Comparison of ENCODE assay signal across 33 cellular contexts in the genomic region with DNA sequence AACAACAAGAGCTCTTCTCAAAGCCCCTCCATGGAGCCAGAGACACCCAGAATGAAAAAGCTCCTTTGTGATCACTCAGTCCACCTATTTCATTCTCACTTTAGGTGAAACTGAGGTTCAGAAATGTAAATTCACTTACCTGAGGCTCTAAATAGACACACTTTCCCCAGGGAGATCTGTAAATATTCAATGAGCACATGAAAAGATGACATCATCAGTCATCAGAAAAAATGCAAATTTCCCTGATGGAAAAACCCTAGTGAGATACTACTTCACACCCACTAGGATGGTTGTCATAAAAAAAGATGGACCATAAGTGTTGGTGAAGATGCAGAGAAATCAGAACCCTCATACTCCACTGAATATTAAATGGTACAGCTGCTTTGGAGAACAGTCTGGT.
"Had no signal": no experiment of that assay in that cellular context is flagged by ENCODE, and none has a peak within 500 bp of the region (broad histone marks: within the 10 kb centered on the region; RNA-seq: fewer than 3 reads in every experiment).

No MANE protein-coding gene starts in this region.

- H3K27ac ChIP-seq: adrenal gland, body of pancreas, brain microvascular endothelial cell, breast epithelium, VCaP had no signal

- FAIRE-seq: astrocyte, TTC549 had no signal

- H3K9me3 ChIP-seq: body of pancreas, breast epithelium had no signal

- DNase-seq: activated B cell treated with CpG ODN at 0.5 μM for 24 hours; activated CD4-positive, alpha-beta memory T cell treated with anti-CD3 and anti-CD28 coated beads for 36 hours; activated CD4-positive, alpha-beta T cell treated with anti-CD3 and anti-CD28 coated beads for 4 hours; activated CD4-positive, alpha-beta T cell treated with anti-CD3 and anti-CD28 coated beads, Interleukin-2, amount 50 U/mL, for 1 hour; activated CD4-positive, alpha-beta T cell treated with anti-CD3 and anti-CD28 coated beads, Interleukin-2, amount 50 U/mL, for 4 hours; activated CD4-positive, CD25-positive, alpha-beta regulatory T cell treated with anti-CD3 and anti-CD28 coated beads, Interleukin-2, amount 50 U/mL, for 72 hours; activated CD8-positive, alpha-beta memory T cell treated with anti-CD3 and anti-CD28 coated beads, Interleukin-2, amount 50 U/mL, for 4 hours; activated CD8-positive, alpha-beta T cell treated with anti-CD3 and anti-CD28 coated beads for 36 hours; activated effector memory CD4-positive, alpha-beta T cell treated with anti-CD3 and anti-CD28 coated beads, Interleukin-2, amount 50 U/mL, for 16 hours; activated gamma-delta T cell treated with Interleukin-2 at 50 U/mL for 16 hours; activated naive CD4-positive, alpha-beta T cell; activated naive CD4-positive, alpha-beta T cell treated with anti-CD3 and anti-CD28 coated beads for 36 hours; activated naive CD4-positive, alpha-beta T cell treated with anti-CD3 and anti-CD28 coated beads, Interleukin-2, amount 50 U/mL, for 16 hours; activated naive CD8-positive, alpha-beta T cell treated with anti-CD3 and anti-CD28 coated beads for 36 hours; activated T-cell treated with anti-CD3 and anti-CD28 coated beads for 4 hours; activated T-cell treated with anti-CD3 and anti-CD28 coated beads, Interleukin-2, amount 50 U/mL, for 1 hour; activated T-cell treated with anti-CD3 and anti-CD28 coated beads, Interleukin-2, amount 50 U/mL, for 4 hours; activated T-cell treated with anti-CD3 and anti-CD28 coated beads, Interleukin-2, amount 50 U/mL, for 72 hours; adrenal gland; amniotic stem cell; aorta; body of pancreas; brain microvascular endothelial cell; central memory CD4-positive, alpha-beta T cell; T-helper 1 cell; T-helper 2 cell; T-helper 9 cell had no signal

- H3K36me3 ChIP-seq: adrenal gland, brain microvascular endothelial cell, breast epithelium had no signal

- H3K27me3 ChIP-seq: body of pancreas, brain microvascular endothelial cell had no signal

- ATAC-seq: activated CD8-positive, alpha-beta T cell treated with anti-CD3 and anti-CD28 coated beads for 36 hours; activated naive CD4-positive, alpha-beta T cell treated with anti-CD3 and anti-CD28 coated beads, Interleukin-2, amount 50 U/mL, for 72 hours; activated T-cell treated with anti-CD3 and anti-CD28 coated beads, Interleukin-2, amount 50 U/mL, for 4 hours; activated T-cell treated with anti-CD3 and anti-CD28 coated beads, Interleukin-2, amount 50 U/mL, for 72 hours; activated T-helper 17 cell treated with anti-CD3 and anti-CD28 coated beads, Interleukin-2, amount 50 U/mL, for 72 hours; body of pancreas had no signal

- H3K4me3 ChIP-seq: adrenal gland, body of pancreas, breast epithelium had no signal

- H3K4me1 ChIP-seq: adrenal gland, body of pancreas, breast epithelium had no signal
